In genomic region chr2:209956276-209956675, GRCh38 we compare ENCODE assay signal across 19 cellular contexts.
"Had no signal": no experiment of that assay in that cellular context is flagged by ENCODE, and none has a peak within 500 bp of the region (broad histone marks: within the 10 kb centered on the region; RNA-seq: fewer than 3 reads in every experiment).

No MANE protein-coding gene starts in this region.

- DNase-seq: activated CD4-positive, alpha-beta T cell treated with anti-CD3 and anti-CD28 coated beads, Interleukin-2, amount 10 ng/mL, durations not matched to agents 24 days and 14 days; activated CD4-positive, alpha-beta T cell treated with anti-CD3 and anti-CD28 coated beads, Interleukin-2, amount 50 U/mL, for 48 hours; activated CD4-positive, CD25-positive, alpha-beta regulatory T cell treated with anti-CD3 and anti-CD28 coated beads, Interleukin-2, amount 50 U/mL, for 72 hours; activated CD8-positive, alpha-beta memory T cell treated with anti-CD3 and anti-CD28 coated beads for 24 hours; activated effector memory CD4-positive, alpha-beta T cell treated with anti-CD3 and anti-CD28 coated beads, Interleukin-2, amount 50 U/mL, for 16 hours; activated naive CD4-positive, alpha-beta T cell treated with Interleukin-2 at 50 U/mL for 16 hours; activated naive CD8-positive, alpha-beta T cell treated with anti-CD3 and anti-CD28 coated beads, Interleukin-2, amount 50 U/mL, for 24 hours; activated T-cell treated with anti-CD3 and anti-CD28 coated beads, Interleukin-2, amount 50 U/mL, for 4 hours; amniotic stem cell; NCI-H1092; NCI-H1436; NCI-H1694 treated with DMSO at 0.1 percent for 48 hours; NCI-H2081 treated with DMSO at 0.1 percent for 48 hours; NCI-H226; NCI-H526; NCI-H82; PC-3; SHP77 treated with DMSO at 0.1 percent for 48 hours had no signal

- ATAC-seq: activated naive CD4-positive, alpha-beta T cell treated with anti-CD3 and anti-CD28 coated beads, Interleukin-2, amount 50 U/mL, for 72 hours; activated naive CD8-positive, alpha-beta T cell treated with anti-CD3 and anti-CD28 coated beads, Interleukin-2, amount 50 U/mL, for 24 hours; activated T-cell treated with anti-CD3 and anti-CD28 coated beads, Interleukin-2, amount 50 U/mL, for 4 hours; PC-3 had no signal
